In the genomic region with DNA sequence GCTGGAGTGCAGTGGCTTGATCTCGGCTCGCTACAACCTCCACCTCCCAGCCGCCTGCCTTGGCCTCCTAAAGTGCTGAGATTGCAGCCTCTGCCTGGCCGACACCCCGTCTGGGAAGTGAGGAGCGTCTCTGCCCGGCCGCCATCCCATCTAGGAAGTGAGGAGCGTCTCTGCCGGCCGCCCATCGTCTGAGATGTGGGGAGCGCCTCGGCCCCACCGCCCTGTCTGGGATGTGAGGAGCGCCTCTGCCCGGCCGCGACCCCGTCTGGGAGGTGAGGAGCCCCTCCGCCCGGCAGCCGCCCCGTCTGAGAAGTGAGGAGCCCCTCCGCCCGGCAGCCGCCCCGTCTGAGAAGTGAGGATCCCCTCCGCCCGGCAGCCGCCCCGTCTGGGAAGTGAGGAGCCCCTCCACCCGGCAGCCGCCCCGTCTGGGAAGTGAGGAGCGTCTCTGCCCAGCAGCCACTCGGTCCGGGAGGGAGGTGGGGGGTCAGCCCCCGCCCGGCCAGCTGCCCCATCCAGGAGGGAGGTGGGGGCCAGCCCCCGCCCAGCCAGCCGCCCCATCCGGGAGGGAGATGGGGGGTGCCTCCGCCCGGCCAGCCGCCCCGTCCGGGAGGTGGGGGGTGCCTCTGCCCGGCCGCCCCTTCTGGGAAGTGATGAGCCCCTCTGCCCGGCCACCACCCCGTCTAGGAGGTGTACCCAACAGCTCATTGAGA, we compare ENCODE assay signal across 4 cellular contexts. TPM values are rescaled to one million over a fixed set of nuclear protein-coding genes. Genes with fewer than 3 reads are reported as not detected.
"Had no signal": no experiment of that assay in that cellular context is flagged by ENCODE, and none has a peak within 500 bp of the region (broad histone marks: within the 10 kb centered on the region; RNA-seq: fewer than 3 reads in every experiment).

No MANE protein-coding gene starts in this region.

RNA-seq across cellular contexts. Expression of a gene that starts 45.1 kb away (rescaled TPM):
- total RNA-seq: M059J, PC-3, Right ventricle myocardium superior had no signal
- polyA plus RNA-seq: SK-N-SH had no signal

RNA-seq across cellular contexts. Expression of a gene that starts 57.2 kb away (rescaled TPM):
- total RNA-seq: Right ventricle myocardium superior had no signal
